ENCODE assay signal across 1 cellular context in genomic region chr22:29394931-29395581, GRCh38.
TF ChIP-seq lines count a peak whose summit lies in the region.

No MANE protein-coding gene starts in this region.

TF ChIP-seq in GM23338, 12 proteins besides CTCF, POLR2A, EP300 and RAD21 (continued from another document):
- TF ChIP-seq REST (IDR thresholded peaks at IDR 0.05; ENCODE audit: unreplicated experiment): no peak
TF ChIP-seq in GM23338: peak in this region for 0.
